8 cellular contexts compared by ENCODE assay signal in genomic region chr6:169589293-169589692, GRCh38.
A peak's percentile ranks its signal among the peaks of the same experiment; 100 is the strongest.
DNase-seq lines count a peak whose midpoint lies in the region; ATAC-seq, FAIRE-seq and TF ChIP-seq lines count a peak whose summit lies in the region.

No MANE protein-coding gene starts in this region.

- H3K9ac ChIP-seq in smooth muscle cell (ENCODE audit: low read depth) (no peak overlapping the region), mesendoderm (ENCODE audit: low read length) (no peak overlapping the region)

- peaks cover 14% of the 10 kb centered on the region for H3K9me3 ChIP-seq in KOPT-K1 (ENCODE audit: insufficient read depth, low read length, poor library complexity, severe bottlenecking)
- peaks cover 5% of the 10 kb centered on the region for H3K9me3 ChIP-seq in smooth muscle cell (replicated peaks; ENCODE audit: low read depth)

- no peak overlapping the region for H4K5ac ChIP-seq in mesendoderm (ENCODE audit: low read length)

- H3K4me1 ChIP-seq in smooth muscle cell (ENCODE audit: low read depth) (no peaks in the 10 kb centered on the region), mesendoderm (ENCODE audit: control insufficient read depth, low read depth, low read length) (no peaks in the 10 kb centered on the region)

- H3K27me3 ChIP-seq in bronchial epithelial cell (ENCODE audit: control insufficient read depth, insufficient read depth, low read length) (no peaks in the 10 kb centered on the region), smooth muscle cell (ENCODE audit: low read depth) (no peaks in the 10 kb centered on the region), mesendoderm (ENCODE audit: insufficient read depth, low read length, poor library complexity) (no peaks in the 10 kb centered on the region)

- H2BK120ac ChIP-seq in mesendoderm (ENCODE audit: low read depth, low read length), result no peak overlapping the region

- H2AFZ ChIP-seq in smooth muscle cell (ENCODE audit: low read depth), result no peak overlapping the region

- no peak overlapping the region for H3K4ac ChIP-seq in mesendoderm (ENCODE audit: low read depth, low read length)

- FAIRE-seq in GM12891 (lab: Jason Lieb, UNC) (peak; percentile 76), bronchial epithelial cell (lab: Jason Lieb, UNC) (no peak)

- H2AK5ac ChIP-seq in mesendoderm (ENCODE audit: low read length), result no peak overlapping the region

- H3K18ac ChIP-seq in mesendoderm (ENCODE audit: low read length), result no peak overlapping the region

- no peaks in the 10 kb centered on the region for H3K79me1 ChIP-seq in mesendoderm (ENCODE audit: low read length)

- H3K36me3 ChIP-seq in KOPT-K1 (ENCODE audit: insufficient read depth, low read length), result no peaks in the 10 kb centered on the region
- H3K36me3 ChIP-seq in bronchial epithelial cell (ENCODE audit: control insufficient read depth, insufficient read depth, low read length), result no peaks in the 10 kb centered on the region
- no peaks in the 10 kb centered on the region for H3K36me3 ChIP-seq in smooth muscle cell (ENCODE audit: low read depth)
- H3K36me3 ChIP-seq in mesendoderm (ENCODE audit: control insufficient read depth, insufficient read depth, low read length), result no peaks in the 10 kb centered on the region

- H2BK15ac ChIP-seq in mesendoderm (replicated peaks; ENCODE audit: low read depth), result no peak overlapping the region

- H3K56ac ChIP-seq in mesendoderm (ENCODE audit: low read length), result no peak overlapping the region

- 66% methylated on average over 3 of the region's 3 CpGs for WGBS in smooth muscle cell (ENCODE audit: low lambda C conversion rate)
- no CpG with 5 or more reads among the region's 3 CpGs for WGBS in mesendoderm (ENCODE audit: extremely low coverage, insufficient coverage, low lambda C conversion rate)

- no peak overlapping the region for H3K4me3 ChIP-seq in bronchial epithelial cell (ENCODE audit: low read depth, low read length)
- no peak overlapping the region for H3K4me3 ChIP-seq in smooth muscle cell
- H3K4me3 ChIP-seq in mesendoderm (ENCODE audit: low read length), result no peak overlapping the region

- peak overlapping the region; percentile 29 for H3K27ac ChIP-seq in KOPT-K1 (ENCODE audit: low read depth, low read length, poor library complexity, severe bottlenecking)
- peak overlapping the region; percentile 17 for H3K27ac ChIP-seq in smooth muscle cell (ENCODE audit: low read depth)
- H3K27ac ChIP-seq in mesendoderm (ENCODE audit: low read depth, low read length), result no peak overlapping the region

- no peak overlapping the region for H2BK5ac ChIP-seq in mesendoderm (ENCODE audit: low read length)

- H3F3A ChIP-seq in smooth muscle cell (ENCODE audit: low read depth), result no peaks in the 10 kb centered on the region

- H3K23ac ChIP-seq in mesendoderm (ENCODE audit: low read length), result no peak overlapping the region

- H4K20me1 ChIP-seq in smooth muscle cell (ENCODE audit: low read depth), result no peaks in the 10 kb centered on the region

- peak; percentile 86 for ATAC-seq in GM21526 (IDR thresholded peaks at IDR 0.05; ENCODE audit: low FRiP score, unreplicated experiment)

- TF ChIP-seq CTCF in bronchial epithelial cell (IDR thresholded peaks at IDR 0.05; ENCODE audit: insufficient read depth, low read length, severe bottlenecking) (no peak), smooth muscle cell (IDR thresholded peaks at IDR 0.05; ENCODE audit: borderline replicate concordance, insufficient read depth, poor library complexity, severe bottlenecking) (no peak)

- DNase-seq in GM12891 (ENCODE audit: insufficient read length, low spot score) (no peak), bronchial epithelial cell (ENCODE audit: low read depth) (peak; percentile 44), smooth muscle cell (lab: John Stamatoyannopoulos, UW; ENCODE audit: unreplicated experiment) (no peak), inferior parietal cortex (ENCODE audit: extremely low spot score) (no peak), NCI-H1048 (lab: John Stamatoyannopoulos, UW) (no peak), mesendoderm (no peak)

- H3K4me2 ChIP-seq in smooth muscle cell, result peak overlapping the region; percentile 60
- no peak overlapping the region for H3K4me2 ChIP-seq in mesendoderm (ENCODE audit: low read length)

- H4K8ac ChIP-seq in mesendoderm (ENCODE audit: low read depth, low read length), result no peak overlapping the region

- TF ChIP-seq POLR2A in GM12891 (IDR thresholded peaks at IDR 0.05; ENCODE audit: low read depth, low read length), result no peak

- H3K79me2 ChIP-seq in smooth muscle cell (ENCODE audit: low read depth) (no peaks in the 10 kb centered on the region), mesendoderm (ENCODE audit: control insufficient read depth, insufficient read depth, low read length) (no peaks in the 10 kb centered on the region)

TF ChIP-seq in GM12891, 5 proteins besides CTCF, POLR2A, EP300 and RAD21:
- no peak for TF ChIP-seq PAX5 (IDR thresholded peaks at IDR 0.05; ENCODE audit: insufficient read depth, low read length, severe bottlenecking)
- no peak for TF ChIP-seq POLR2AphosphoS5 (IDR thresholded peaks at IDR 0.05; ENCODE audit: low read depth, low read length)
- peak; percentile 100 for TF ChIP-seq POU2F2 (IDR thresholded peaks at IDR 0.05; ENCODE audit: low read depth, low read length)
- no peak for TF ChIP-seq TAF1 (IDR thresholded peaks at IDR 0.05; ENCODE audit: low read depth, low read length)
- TF ChIP-seq SPI1 (IDR thresholded peaks at IDR 0.05; ENCODE audit: low read depth, low read length), result no peak
